Comparison of ENCODE assay signal across 8 cellular contexts in the genomic region with DNA sequence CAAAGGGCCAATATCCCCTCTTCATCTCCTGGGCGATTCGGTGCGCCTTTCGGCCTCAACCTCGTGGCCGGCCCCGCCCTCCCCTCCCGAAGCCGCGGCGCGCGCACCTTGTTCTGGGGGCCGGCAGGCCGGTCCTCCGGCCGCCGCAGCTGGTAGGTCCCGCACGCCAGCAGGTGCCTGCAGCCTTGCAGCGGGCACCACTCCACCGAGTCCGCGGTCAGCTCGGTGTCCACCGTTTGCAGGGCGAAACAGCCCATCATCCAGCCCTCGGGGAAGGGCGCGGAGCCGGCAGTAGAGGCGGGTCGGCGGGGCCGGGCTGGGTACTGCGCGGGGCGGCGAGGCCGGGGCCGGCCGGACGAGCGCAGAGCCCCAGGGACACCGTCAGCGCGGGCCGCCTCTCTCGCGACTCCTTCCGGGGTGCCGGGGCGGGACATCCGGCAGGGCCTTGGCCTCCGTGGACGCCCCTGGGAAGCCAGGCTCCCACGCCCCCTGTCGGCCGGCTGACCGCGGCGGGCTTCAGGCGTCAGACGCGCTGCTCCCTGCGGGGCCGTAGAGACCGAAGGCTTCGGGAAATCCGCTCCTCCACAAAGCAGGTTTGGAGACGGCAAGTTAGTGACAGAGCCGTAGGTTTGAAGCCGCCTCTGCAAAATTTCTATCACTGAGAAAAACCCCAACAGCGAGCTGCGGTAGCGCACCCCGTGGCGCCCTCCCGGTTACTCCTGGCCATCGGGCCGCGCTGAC. TPM values are rescaled to one million over a fixed set of nuclear protein-coding genes. Genes with fewer than 3 reads are reported as not detected.
A peak's percentile ranks its signal among the peaks of the same experiment; 100 is the strongest.
DNase-seq lines count a peak whose midpoint lies in the region; ATAC-seq and TF ChIP-seq lines count a peak whose summit lies in the region.

A gene (minus strand): TSS at position 408 of the 741 bp plus-strand sequence. CDS start 148 bp downstream, at position 260.

- no peaks in the 10 kb centered on the region for H3K27me3 Mint-ChIP-seq in T-helper 1 cell treated with Interleukin-12 subunit alpha and Interleukin-12 subunit beta and Interleukin-4 antibody, amounts not matched to agents 30 μg/mL and 1 μg/mL, for 36 hours (ENCODE audit: low read depth)

- H3K36me3 ChIP-seq in right atrium auricular region (peaks cover 34% of the 10 kb centered on the region), uterus (no peaks in the 10 kb centered on the region)

- in situ Hi-C loops in GM13976 (cut with MboI; ENCODE audit: low sequenced_read_pairs, unreplicated experiment), result no loop called here

- DNase-seq in GM13976 (ENCODE audit: low spot score), result peak; percentile 99
- DNase-seq in NCI-H146 (lab: John Stamatoyannopoulos, UW), result peak; percentile 86
- DNase-seq in amygdala (lab: John Stamatoyannopoulos, UW), result peak; percentile 29 to 99 (median 88)
- peak; percentile 89 for DNase-seq in right atrium auricular region (ENCODE audit: low spot score)
- DNase-seq in pulmonary artery endothelial cell (ENCODE audit: low read depth, low spot score), result peak; percentile 62
- DNase-seq in uterus, result peak; percentile 90 to 94

- H3K4me1 Mint-ChIP-seq in T-helper 1 cell treated with Interleukin-12 subunit alpha and Interleukin-12 subunit beta and Interleukin-4 antibody, amounts not matched to agents 30 μg/mL and 1 μg/mL, for 36 hours (ENCODE audit: low read depth), result peaks cover 27% of the 10 kb centered on the region

- H3K9me3 Mint-ChIP-seq in T-helper 1 cell treated with Interleukin-12 subunit alpha and Interleukin-12 subunit beta and Interleukin-4 antibody, amounts not matched to agents 30 μg/mL and 1 μg/mL, for 36 hours, result no peaks in the 10 kb centered on the region

- H3K9me3 ChIP-seq in right atrium auricular region (no peaks in the 10 kb centered on the region), uterus (no peaks in the 10 kb centered on the region)

- H3K27ac ChIP-seq in right atrium auricular region, result peak within 1 kb of the TSS; percentile 84 to 87
- peak within 1 kb of the TSS; percentile 50 to 82 for H3K27ac ChIP-seq in uterus

- peak within 1 kb of the TSS; percentile 90 to 98 for H3K4me3 ChIP-seq in right atrium auricular region
- peak within 1 kb of the TSS; percentile 69 to 100 for H3K4me3 ChIP-seq in uterus

- peak in 1 of 2 donors; percentile 72 for TF ChIP-seq POLR2A in uterus (IDR thresholded peaks at IDR 0.05)

- peak within 1 kb of the TSS; percentile 41 for H3K27ac Mint-ChIP-seq in T-helper 1 cell treated with Interleukin-12 subunit alpha and Interleukin-12 subunit beta and Interleukin-4 antibody, amounts not matched to agents 30 μg/mL and 1 μg/mL, for 36 hours

- peak; percentile 93 for ATAC-seq in HG02852 (IDR thresholded peaks at IDR 0.05; ENCODE audit: unreplicated experiment)

- H3K4me1 ChIP-seq in right atrium auricular region (peaks cover 0 to 54% of the 10 kb centered on the region in 2 donors), uterus (peaks cover 5% of the 10 kb centered on the region in 2 donors)

- H3K4me3 Mint-ChIP-seq in T-helper 1 cell treated with Interleukin-12 subunit alpha and Interleukin-12 subunit beta and Interleukin-4 antibody, amounts not matched to agents 30 μg/mL and 1 μg/mL, for 36 hours, result peak within 1 kb of the TSS; percentile 78

- intact Hi-C loops in uterus (cut with DNase I; ENCODE audit: low total_unique reads), result no loop called here

- H3K27me3 ChIP-seq in right atrium auricular region, result no peaks in the 10 kb centered on the region
- no peaks in the 10 kb centered on the region for H3K27me3 ChIP-seq in uterus

- TF ChIP-seq CTCF in GM13976 (IDR thresholded peaks at IDR 0.05; ENCODE audit: borderline replicate concordance, control extremely low read depth, extremely low read depth, insufficient read depth, missing control alignments), result peak; percentile 95
- peak; percentile 96 to 98 for TF ChIP-seq CTCF in right atrium auricular region (IDR thresholded peaks at IDR 0.05)
- TF ChIP-seq CTCF in uterus (IDR thresholded peaks at IDR 0.05), result peak; percentile 92 to 98 (median 94)

- H3K36me3 Mint-ChIP-seq in T-helper 1 cell treated with Interleukin-12 subunit alpha and Interleukin-12 subunit beta and Interleukin-4 antibody, amounts not matched to agents 30 μg/mL and 1 μg/mL, for 36 hours (ENCODE audit: low read depth), result peaks cover 25% of the 10 kb centered on the region

RNA-seq across cellular contexts. Expression of the gene that starts here (rescaled TPM):
- 10 to 100 TPM; 17.9 to 21.0 TPM for total RNA-seq in right atrium auricular region
- total RNA-seq in pulmonary artery endothelial cell, result 23.1 and 28.0 TPM in 2 replicates
- total RNA-seq in uterus, result 10 to 100 TPM; 31.3 to 42.4 (median 38.4) TPM

Comparison
In these comparisons a context has a peak if more than half of its experiments do, and no peak if none do; other contexts are left out.
1. Peak in every context shown above with its lines: DNase-seq, ATAC-seq, H3K4me3 ChIP-seq and H3K27ac ChIP-seq.